1 cellular context compared by ENCODE assay signal in the genomic region with DNA sequence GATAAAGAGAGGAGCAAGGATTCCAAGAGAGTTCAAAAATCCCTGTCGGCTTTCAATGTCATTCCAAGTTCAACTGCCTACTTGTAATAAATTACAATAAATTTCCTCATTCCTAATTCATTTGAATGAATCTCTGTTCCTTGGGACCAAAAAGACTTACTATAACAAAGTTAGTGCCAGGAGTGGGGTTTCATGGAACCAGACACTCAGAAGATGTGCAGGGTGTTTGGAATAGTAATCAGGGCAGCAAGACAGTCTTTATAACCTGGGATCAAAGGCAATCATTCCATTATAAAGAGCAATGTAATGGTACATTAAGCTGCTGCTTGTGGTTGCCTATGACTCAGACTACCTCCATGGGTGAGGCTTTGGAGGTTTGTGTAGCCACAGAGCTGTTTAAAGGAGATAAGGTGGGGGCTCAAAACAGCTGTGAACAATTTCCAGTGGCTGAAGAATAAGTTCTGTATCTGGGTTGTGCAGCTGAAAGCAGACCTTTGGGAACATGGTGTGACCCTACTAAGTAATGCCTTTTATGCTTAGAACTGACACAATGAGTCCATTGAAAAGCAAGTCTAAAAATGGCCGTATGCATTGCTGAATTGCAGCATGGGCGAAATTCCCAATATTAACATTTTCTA.
TF ChIP-seq lines count a peak whose summit lies in the region.

No MANE protein-coding gene starts in this region.

TF ChIP-seq in K562, 482 proteins besides CTCF, POLR2A, EP300 and RAD21 (continued from another document and continues in another):
- TF ChIP-seq, protein P1, sequence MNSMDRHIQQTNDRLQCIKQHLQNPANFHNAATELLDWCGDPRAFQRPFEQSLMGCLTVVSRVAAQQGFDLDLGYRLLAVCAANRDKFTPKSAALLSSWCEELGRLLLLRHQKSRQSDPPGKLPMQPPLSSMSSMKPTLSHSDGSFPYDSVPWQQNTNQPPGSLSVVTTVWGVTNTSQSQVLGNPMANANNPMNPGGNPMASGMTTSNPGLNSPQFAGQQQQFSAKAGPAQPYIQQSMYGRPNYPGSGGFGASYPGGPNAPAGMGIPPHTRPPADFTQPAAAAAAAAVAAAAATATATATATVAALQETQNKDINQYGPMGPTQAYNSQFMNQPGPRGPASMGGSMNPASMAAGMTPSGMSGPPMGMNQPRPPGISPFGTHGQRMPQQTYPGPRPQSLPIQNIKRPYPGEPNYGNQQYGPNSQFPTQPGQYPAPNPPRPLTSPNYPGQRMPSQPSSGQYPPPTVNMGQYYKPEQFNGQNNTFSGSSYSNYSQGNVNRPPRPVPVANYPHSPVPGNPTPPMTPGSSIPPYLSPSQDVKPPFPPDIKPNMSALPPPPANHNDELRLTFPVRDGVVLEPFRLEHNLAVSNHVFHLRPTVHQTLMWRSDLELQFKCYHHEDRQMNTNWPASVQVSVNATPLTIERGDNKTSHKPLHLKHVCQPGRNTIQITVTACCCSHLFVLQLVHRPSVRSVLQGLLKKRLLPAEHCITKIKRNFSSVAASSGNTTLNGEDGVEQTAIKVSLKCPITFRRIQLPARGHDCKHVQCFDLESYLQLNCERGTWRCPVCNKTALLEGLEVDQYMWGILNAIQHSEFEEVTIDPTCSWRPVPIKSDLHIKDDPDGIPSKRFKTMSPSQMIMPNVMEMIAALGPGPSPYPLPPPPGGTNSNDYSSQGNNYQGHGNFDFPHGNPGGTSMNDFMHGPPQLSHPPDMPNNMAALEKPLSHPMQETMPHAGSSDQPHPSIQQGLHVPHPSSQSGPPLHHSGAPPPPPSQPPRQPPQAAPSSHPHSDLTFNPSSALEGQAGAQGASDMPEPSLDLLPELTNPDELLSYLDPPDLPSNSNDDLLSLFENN (IDR thresholded peaks at IDR 0.05; ENCODE audit: low read depth in 2 of 2, low read length in 2 of 2) = peak in 1 of 2 experiments; percentile 73; a peak in 1 of 4 replicates
- no peak for TF ChIP-seq ELF2 (CRISPR knock-in tag; IDR thresholded peaks at IDR 0.05)
- TF ChIP-seq, protein P2, sequence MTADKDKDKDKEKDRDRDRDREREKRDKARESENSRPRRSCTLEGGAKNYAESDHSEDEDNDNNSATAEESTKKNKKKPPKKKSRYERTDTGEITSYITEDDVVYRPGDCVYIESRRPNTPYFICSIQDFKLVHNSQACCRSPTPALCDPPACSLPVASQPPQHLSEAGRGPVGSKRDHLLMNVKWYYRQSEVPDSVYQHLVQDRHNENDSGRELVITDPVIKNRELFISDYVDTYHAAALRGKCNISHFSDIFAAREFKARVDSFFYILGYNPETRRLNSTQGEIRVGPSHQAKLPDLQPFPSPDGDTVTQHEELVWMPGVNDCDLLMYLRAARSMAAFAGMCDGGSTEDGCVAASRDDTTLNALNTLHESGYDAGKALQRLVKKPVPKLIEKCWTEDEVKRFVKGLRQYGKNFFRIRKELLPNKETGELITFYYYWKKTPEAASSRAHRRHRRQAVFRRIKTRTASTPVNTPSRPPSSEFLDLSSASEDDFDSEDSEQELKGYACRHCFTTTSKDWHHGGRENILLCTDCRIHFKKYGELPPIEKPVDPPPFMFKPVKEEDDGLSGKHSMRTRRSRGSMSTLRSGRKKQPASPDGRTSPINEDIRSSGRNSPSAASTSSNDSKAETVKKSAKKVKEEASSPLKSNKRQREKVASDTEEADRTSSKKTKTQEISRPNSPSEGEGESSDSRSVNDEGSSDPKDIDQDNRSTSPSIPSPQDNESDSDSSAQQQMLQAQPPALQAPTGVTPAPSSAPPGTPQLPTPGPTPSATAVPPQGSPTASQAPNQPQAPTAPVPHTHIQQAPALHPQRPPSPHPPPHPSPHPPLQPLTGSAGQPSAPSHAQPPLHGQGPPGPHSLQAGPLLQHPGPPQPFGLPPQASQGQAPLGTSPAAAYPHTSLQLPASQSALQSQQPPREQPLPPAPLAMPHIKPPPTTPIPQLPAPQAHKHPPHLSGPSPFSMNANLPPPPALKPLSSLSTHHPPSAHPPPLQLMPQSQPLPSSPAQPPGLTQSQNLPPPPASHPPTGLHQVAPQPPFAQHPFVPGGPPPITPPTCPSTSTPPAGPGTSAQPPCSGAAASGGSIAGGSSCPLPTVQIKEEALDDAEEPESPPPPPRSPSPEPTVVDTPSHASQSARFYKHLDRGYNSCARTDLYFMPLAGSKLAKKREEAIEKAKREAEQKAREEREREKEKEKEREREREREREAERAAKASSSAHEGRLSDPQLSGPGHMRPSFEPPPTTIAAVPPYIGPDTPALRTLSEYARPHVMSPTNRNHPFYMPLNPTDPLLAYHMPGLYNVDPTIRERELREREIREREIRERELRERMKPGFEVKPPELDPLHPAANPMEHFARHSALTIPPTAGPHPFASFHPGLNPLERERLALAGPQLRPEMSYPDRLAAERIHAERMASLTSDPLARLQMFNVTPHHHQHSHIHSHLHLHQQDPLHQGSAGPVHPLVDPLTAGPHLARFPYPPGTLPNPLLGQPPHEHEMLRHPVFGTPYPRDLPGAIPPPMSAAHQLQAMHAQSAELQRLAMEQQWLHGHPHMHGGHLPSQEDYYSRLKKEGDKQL (CRISPR knock-in tag; IDR thresholded peaks at IDR 0.05; ENCODE audit: borderline replicate concordance) = no peak
- TF ChIP-seq MYC (IDR thresholded peaks at IDR 0.05; ENCODE audit: low read depth, low read length) = no peak
- TF ChIP-seq MYC (CRISPR knock-in tag; IDR thresholded peaks at IDR 0.05; ENCODE audit: borderline replicate concordance, low read depth) = no peak
- TF ChIP-seq, protein P3, sequence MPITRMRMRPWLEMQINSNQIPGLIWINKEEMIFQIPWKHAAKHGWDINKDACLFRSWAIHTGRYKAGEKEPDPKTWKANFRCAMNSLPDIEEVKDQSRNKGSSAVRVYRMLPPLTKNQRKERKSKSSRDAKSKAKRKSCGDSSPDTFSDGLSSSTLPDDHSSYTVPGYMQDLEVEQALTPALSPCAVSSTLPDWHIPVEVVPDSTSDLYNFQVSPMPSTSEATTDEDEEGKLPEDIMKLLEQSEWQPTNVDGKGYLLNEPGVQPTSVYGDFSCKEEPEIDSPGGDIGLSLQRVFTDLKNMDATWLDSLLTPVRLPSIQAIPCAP (CRISPR knock-in tag; IDR thresholded peaks at IDR 0.05; ENCODE audit: borderline replicate concordance) = no peak
- peak; percentile 65; the same call in 1 of the 2 replicates for TF ChIP-seq CC2D1A (IDR thresholded peaks at IDR 0.05)
- peak in 1 of 2 experiments; percentile 77; a peak in 1 of 4 replicates for TF ChIP-seq ARNT (IDR thresholded peaks at IDR 0.05)
- TF ChIP-seq, protein P4, sequence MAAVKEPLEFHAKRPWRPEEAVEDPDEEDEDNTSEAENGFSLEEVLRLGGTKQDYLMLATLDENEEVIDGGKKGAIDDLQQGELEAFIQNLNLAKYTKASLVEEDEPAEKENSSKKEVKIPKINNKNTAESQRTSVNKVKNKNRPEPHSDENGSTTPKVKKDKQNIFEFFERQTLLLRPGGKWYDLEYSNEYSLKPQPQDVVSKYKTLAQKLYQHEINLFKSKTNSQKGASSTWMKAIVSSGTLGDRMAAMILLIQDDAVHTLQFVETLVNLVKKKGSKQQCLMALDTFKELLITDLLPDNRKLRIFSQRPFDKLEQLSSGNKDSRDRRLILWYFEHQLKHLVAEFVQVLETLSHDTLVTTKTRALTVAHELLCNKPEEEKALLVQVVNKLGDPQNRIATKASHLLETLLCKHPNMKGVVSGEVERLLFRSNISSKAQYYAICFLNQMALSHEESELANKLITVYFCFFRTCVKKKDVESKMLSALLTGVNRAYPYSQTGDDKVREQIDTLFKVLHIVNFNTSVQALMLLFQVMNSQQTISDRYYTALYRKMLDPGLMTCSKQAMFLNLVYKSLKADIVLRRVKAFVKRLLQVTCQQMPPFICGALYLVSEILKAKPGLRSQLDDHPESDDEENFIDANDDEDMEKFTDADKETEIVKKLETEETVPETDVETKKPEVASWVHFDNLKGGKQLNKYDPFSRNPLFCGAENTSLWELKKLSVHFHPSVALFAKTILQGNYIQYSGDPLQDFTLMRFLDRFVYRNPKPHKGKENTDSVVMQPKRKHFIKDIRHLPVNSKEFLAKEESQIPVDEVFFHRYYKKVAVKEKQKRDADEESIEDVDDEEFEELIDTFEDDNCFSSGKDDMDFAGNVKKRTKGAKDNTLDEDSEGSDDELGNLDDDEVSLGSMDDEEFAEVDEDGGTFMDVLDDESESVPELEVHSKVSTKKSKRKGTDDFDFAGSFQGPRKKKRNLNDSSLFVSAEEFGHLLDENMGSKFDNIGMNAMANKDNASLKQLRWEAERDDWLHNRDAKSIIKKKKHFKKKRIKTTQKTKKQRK (IDR thresholded peaks at IDR 0.05; ENCODE audit: borderline replicate concordance, low read depth, low read length) = no peak
- TF ChIP-seq FOXA1 (IDR thresholded peaks at IDR 0.05; ENCODE audit: borderline replicate concordance) = no peak
- TF ChIP-seq, protein P5, sequence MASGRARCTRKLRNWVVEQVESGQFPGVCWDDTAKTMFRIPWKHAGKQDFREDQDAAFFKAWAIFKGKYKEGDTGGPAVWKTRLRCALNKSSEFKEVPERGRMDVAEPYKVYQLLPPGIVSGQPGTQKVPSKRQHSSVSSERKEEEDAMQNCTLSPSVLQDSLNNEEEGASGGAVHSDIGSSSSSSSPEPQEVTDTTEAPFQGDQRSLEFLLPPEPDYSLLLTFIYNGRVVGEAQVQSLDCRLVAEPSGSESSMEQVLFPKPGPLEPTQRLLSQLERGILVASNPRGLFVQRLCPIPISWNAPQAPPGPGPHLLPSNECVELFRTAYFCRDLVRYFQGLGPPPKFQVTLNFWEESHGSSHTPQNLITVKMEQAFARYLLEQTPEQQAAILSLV (tag; IDR thresholded peaks at IDR 0.05) = no peak
- no peak for TF ChIP-seq DDX20 (tag; IDR thresholded peaks at IDR 0.05; ENCODE audit: low read depth)
- no peak for TF ChIP-seq FOS (IDR thresholded peaks at IDR 0.05; ENCODE audit: extremely low read depth, insufficient read length)
- TF ChIP-seq ZNF133 (CRISPR knock-in tag; IDR thresholded peaks at IDR 0.05) = no peak
- no peak for TF ChIP-seq ZNF184 (CRISPR knock-in tag; IDR thresholded peaks at IDR 0.05)
- no peak for TF ChIP-seq TRIM28 (IDR thresholded peaks at IDR 0.05)
- no peak for TF ChIP-seq ZFPM2 (CRISPR knock-in tag; IDR thresholded peaks at IDR 0.05)
- no peak for TF ChIP-seq ZBTB7A (IDR thresholded peaks at IDR 0.05; ENCODE audit: borderline replicate concordance, control insufficient read depth, low read depth, low read length)
- no peak for TF ChIP-seq HEY1 (CRISPR knock-in tag; IDR thresholded peaks at IDR 0.05; ENCODE audit: borderline replicate concordance)
- peak; percentile 96 for TF ChIP-seq FOSL1 (tag; conservative IDR thresholded peaks at IDR 0.05)
- no peak for TF ChIP-seq NCOA6 (IDR thresholded peaks at IDR 0.05)
- TF ChIP-seq ZKSCAN1 (IDR thresholded peaks at IDR 0.05; ENCODE audit: low read depth, low read length) = peak; percentile 95
- TF ChIP-seq TCF7L2 (IDR thresholded peaks at IDR 0.05; ENCODE audit: low read depth, low read length) = no peak
- no peak for TF ChIP-seq ILK (tag; IDR thresholded peaks at IDR 0.05; ENCODE audit: borderline replicate concordance, low read depth)
- no peak for TF ChIP-seq MIER1 (IDR thresholded peaks at IDR 0.05; ENCODE audit: low read depth)
- no peak for TF ChIP-seq RBBP5 (IDR thresholded peaks at IDR 0.05; ENCODE audit: borderline replicate concordance, insufficient read depth, low read length, poor library complexity, severe bottlenecking)
- no peak for TF ChIP-seq ZNF551 (CRISPR knock-in tag; IDR thresholded peaks at IDR 0.05)
- peak; percentile 92 for TF ChIP-seq ZNF707 (CRISPR knock-in tag; conservative IDR thresholded peaks at IDR 0.05)
- TF ChIP-seq FOXA3 (CRISPR knock-in tag; conservative IDR thresholded peaks at IDR 0.05 in 1 of 2, IDR thresholded peaks at IDR 0.05 in 1 of 2) = no peak
- TF ChIP-seq ELF4 (CRISPR knock-in tag; IDR thresholded peaks at IDR 0.05) = peak; percentile 53; the same call in 1 of the 2 replicates
- TF ChIP-seq, protein P6, sequence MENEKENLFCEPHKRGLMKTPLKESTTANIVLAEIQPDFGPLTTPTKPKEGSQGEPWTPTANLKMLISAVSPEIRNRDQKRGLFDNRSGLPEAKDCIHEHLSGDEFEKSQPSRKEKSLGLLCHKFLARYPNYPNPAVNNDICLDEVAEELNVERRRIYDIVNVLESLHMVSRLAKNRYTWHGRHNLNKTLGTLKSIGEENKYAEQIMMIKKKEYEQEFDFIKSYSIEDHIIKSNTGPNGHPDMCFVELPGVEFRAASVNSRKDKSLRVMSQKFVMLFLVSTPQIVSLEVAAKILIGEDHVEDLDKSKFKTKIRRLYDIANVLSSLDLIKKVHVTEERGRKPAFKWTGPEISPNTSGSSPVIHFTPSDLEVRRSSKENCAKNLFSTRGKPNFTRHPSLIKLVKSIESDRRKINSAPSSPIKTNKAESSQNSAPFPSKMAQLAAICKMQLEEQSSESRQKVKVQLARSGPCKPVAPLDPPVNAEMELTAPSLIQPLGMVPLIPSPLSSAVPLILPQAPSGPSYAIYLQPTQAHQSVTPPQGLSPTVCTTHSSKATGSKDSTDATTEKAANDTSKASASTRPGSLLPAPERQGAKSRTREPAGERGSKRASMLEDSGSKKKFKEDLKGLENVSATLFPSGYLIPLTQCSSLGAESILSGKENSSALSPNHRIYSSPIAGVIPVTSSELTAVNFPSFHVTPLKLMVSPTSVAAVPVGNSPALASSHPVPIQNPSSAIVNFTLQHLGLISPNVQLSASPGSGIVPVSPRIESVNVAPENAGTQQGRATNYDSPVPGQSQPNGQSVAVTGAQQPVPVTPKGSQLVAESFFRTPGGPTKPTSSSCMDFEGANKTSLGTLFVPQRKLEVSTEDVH (IDR thresholded peaks at IDR 0.05; ENCODE audit: low read depth, partially characterized antibody) = no peak
- no peak for TF ChIP-seq NELFE (IDR thresholded peaks at IDR 0.05; ENCODE audit: insufficient read depth, insufficient read length)
- TF ChIP-seq, protein P7, sequence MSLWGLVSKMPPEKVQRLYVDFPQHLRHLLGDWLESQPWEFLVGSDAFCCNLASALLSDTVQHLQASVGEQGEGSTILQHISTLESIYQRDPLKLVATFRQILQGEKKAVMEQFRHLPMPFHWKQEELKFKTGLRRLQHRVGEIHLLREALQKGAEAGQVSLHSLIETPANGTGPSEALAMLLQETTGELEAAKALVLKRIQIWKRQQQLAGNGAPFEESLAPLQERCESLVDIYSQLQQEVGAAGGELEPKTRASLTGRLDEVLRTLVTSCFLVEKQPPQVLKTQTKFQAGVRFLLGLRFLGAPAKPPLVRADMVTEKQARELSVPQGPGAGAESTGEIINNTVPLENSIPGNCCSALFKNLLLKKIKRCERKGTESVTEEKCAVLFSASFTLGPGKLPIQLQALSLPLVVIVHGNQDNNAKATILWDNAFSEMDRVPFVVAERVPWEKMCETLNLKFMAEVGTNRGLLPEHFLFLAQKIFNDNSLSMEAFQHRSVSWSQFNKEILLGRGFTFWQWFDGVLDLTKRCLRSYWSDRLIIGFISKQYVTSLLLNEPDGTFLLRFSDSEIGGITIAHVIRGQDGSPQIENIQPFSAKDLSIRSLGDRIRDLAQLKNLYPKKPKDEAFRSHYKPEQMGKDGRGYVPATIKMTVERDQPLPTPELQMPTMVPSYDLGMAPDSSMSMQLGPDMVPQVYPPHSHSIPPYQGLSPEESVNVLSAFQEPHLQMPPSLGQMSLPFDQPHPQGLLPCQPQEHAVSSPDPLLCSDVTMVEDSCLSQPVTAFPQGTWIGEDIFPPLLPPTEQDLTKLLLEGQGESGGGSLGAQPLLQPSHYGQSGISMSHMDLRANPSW (CRISPR knock-in tag; IDR thresholded peaks at IDR 0.05) = no peak
- TF ChIP-seq EHMT2 (IDR thresholded peaks at IDR 0.05) = peak; percentile 22; the same call in 1 of the 2 replicates
- no peak for TF ChIP-seq SIRT6 (IDR thresholded peaks at IDR 0.05; ENCODE audit: low read depth, low read length)
